9 cellular contexts compared by ENCODE assay signal in the genomic region with DNA sequence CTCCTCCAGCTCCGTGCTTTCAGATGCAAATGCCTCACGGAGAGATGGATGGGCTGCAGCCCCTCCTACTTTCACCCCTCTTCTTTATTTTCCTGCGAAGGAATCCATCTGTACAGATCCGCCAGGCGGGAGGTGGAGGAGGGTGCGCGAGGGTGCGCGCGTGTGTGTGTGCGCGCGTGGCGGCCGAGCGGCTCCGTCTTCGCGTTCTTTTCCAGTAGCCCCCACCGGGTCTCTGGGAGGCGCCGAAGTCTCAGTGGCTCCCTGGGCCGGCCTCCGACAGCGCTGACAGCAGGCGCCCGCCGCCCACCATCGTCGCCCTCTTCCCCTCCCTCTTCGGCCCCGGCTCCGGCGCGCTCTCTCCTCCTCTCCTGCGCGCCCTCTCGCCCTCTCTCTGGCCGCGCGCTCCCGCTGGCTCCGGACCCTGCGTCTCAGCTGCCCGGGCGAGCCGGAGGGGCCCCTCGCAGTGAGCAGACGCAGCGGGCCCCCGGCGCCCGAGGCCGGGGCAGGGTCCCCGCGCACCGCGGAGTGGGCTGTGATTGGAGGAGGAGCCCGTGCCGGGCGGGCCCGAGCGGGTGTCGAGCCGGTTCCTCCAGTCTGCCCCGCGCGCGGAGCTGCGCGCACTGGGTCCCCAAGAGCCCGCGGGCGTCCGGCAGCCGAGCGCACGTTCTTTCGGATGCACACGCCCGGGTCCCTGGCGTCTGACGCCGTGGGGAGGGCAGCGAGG. TPM values are rescaled to one million over a fixed set of nuclear protein-coding genes. Genes with fewer than 3 reads are reported as not detected.
DNase-seq lines count a peak whose midpoint lies in the region; ATAC-seq and TF ChIP-seq lines count a peak whose summit lies in the region.
"Had no signal": no experiment of that assay in that cellular context is flagged by ENCODE, and none has a peak within 500 bp of the region (broad histone marks: within the 10 kb centered on the region; RNA-seq: fewer than 3 reads in every experiment).

A gene with protein sequence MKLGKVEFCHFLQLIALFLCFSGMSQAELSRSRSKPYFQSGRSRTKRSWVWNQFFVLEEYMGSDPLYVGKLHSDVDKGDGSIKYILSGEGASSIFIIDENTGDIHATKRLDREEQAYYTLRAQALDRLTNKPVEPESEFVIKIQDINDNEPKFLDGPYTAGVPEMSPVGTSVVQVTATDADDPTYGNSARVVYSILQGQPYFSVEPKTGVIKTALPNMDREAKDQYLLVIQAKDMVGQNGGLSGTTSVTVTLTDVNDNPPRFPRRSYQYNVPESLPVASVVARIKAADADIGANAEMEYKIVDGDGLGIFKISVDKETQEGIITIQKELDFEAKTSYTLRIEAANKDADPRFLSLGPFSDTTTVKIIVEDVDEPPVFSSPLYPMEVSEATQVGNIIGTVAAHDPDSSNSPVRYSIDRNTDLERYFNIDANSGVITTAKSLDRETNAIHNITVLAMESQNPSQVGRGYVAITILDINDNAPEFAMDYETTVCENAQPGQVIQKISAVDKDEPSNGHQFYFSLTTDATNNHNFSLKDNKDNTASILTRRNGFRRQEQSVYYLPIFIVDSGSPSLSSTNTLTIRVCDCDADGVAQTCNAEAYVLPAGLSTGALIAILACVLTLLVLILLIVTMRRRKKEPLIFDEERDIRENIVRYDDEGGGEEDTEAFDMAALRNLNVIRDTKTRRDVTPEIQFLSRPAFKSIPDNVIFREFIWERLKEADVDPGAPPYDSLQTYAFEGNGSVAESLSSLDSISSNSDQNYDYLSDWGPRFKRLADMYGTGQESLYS (plus strand): TSS at position 592 of the 724 bp plus-strand sequence. CDS start 11,831 bp downstream, outside the sequence.

- intact Hi-C loops in A673 (cut with micrococcal nuclease; ENCODE audit: unreplicated experiment), result loop anchor here (5.0 to 10.0 kb wide), 2 partner anchors 308 to 1646 kb away; no protein-coding TSS in a partner anchor
- intact Hi-C loops in ascending aorta (cut with DNase I), result no loop called here

- H3K36me3 Mint-ChIP-seq in nephron progenitor cell (ENCODE audit: low read depth), result no peaks in the 10 kb centered on the region
- peaks cover 2% of the 10 kb centered on the region for H3K36me3 Mint-ChIP-seq in activated T-cell treated with anti-CD3 and anti-CD28 coated beads, Interleukin-2, amount 50 U/mL, for 24 hours (ENCODE audit: low read depth)

- H3K27ac ChIP-seq in A673 (ENCODE audit: low read depth, low read length, poor library complexity, severe bottlenecking), result no peak within 1 kb of the TSS
- no peak within 1 kb of the TSS for H3K27ac ChIP-seq in ascending aorta
- H3K27ac ChIP-seq: ovary had no signal

- no TSS peak for BruUV-seq in A673 (replicated peaks; lab: Mats Ljungman, UMichigan)

- peaks cover 73% of the 10 kb centered on the region for H3K4me1 Mint-ChIP-seq in nephron progenitor cell
- H3K4me1 Mint-ChIP-seq in activated T-cell treated with anti-CD3 and anti-CD28 coated beads, Interleukin-2, amount 50 U/mL, for 24 hours (ENCODE audit: low read depth), result no peaks in the 10 kb centered on the region

- no peak for ATAC-seq in GM18861 (IDR thresholded peaks at IDR 0.05; ENCODE audit: unreplicated experiment)

- H3K4me1 ChIP-seq in A673 (ENCODE audit: insufficient read depth, low read length, poor library complexity, severe bottlenecking) (peaks cover 17% of the 10 kb centered on the region), ascending aorta (no peaks in the 10 kb centered on the region)

- H3K9me3 ChIP-seq in A673 (ENCODE audit: low read depth, low read length, poor library complexity, severe bottlenecking), result no peaks in the 10 kb centered on the region
- no peaks in the 10 kb centered on the region for H3K9me3 ChIP-seq in MG63
- no peaks in the 10 kb centered on the region for H3K9me3 ChIP-seq in ascending aorta
- H3K9me3 ChIP-seq: ovary had no signal

- H3K36me3 ChIP-seq in A673 (ENCODE audit: insufficient read depth, low read length, poor library complexity, severe bottlenecking) (no peaks in the 10 kb centered on the region), MG63 (no peaks in the 10 kb centered on the region), ascending aorta (no peaks in the 10 kb centered on the region)
- H3K36me3 ChIP-seq: ovary had no signal

- H3K27me3 ChIP-seq in A673 (replicated peaks; ENCODE audit: insufficient read depth, low read depth, low read length, poor library complexity) (peaks cover 8% of the 10 kb centered on the region), MG63 (peaks cover 14% of the 10 kb centered on the region), ascending aorta (no peaks in the 10 kb centered on the region)
- H3K27me3 ChIP-seq: ovary had no signal

- H3K27ac Mint-ChIP-seq in nephron progenitor cell, result peak within 1 kb of the TSS; percentile 40
- no peak within 1 kb of the TSS for H3K27ac Mint-ChIP-seq in activated T-cell treated with anti-CD3 and anti-CD28 coated beads, Interleukin-2, amount 50 U/mL, for 24 hours

- H3K4me3 ChIP-seq in A673 (ENCODE audit: low read depth, low read length, poor library complexity, severe bottlenecking) (peak within 1 kb of the TSS; percentile 65), MG63 (peak within 1 kb of the TSS; percentile 26), ascending aorta (peak within 1 kb of the TSS in 1 of 2 donors; percentile 42)
- H3K4me3 ChIP-seq: ovary had no signal

- no peaks in the 10 kb centered on the region for H3K9me3 Mint-ChIP-seq in nephron progenitor cell
- H3K9me3 Mint-ChIP-seq in activated T-cell treated with anti-CD3 and anti-CD28 coated beads, Interleukin-2, amount 50 U/mL, for 24 hours, result peaks cover 9% of the 10 kb centered on the region

- H3K4me3 Mint-ChIP-seq in nephron progenitor cell, result peak within 1 kb of the TSS; percentile 96
- no peak within 1 kb of the TSS for H3K4me3 Mint-ChIP-seq in activated T-cell treated with anti-CD3 and anti-CD28 coated beads, Interleukin-2, amount 50 U/mL, for 24 hours

- peaks cover 25% of the 10 kb centered on the region for H3K27me3 Mint-ChIP-seq in nephron progenitor cell (ENCODE audit: low read depth, poor library complexity)
- H3K27me3 Mint-ChIP-seq in activated T-cell treated with anti-CD3 and anti-CD28 coated beads, Interleukin-2, amount 50 U/mL, for 24 hours, result peaks cover 25% of the 10 kb centered on the region

- CTCF ChIA-PET in A673 (lab: Charles Lee), result no interaction called here

- DNase-seq in A673 (ENCODE audit: low spot score) (peak; percentile 58), MG63 (peak; percentile 1), cerebellar cortex (ENCODE audit: low spot score) (peak; percentile 41), nephron progenitor cell (peak; percentile 76), CD1c-positive myeloid dendritic cell (ENCODE audit: extremely low spot score) (no peak), ascending aorta (ENCODE audit: low spot score in 2 of 2) (no peak)
- DNase-seq in activated T-cell treated with anti-CD3 and anti-CD28 coated beads, Interleukin-2, amount 50 U/mL, for 24 hours, result no peak

- no peak for TF ChIP-seq CTCF in A673 (conservative IDR thresholded peaks at IDR 0.05; ENCODE audit: low read depth, low read length)
- TF ChIP-seq CTCF in nephron progenitor cell (IDR thresholded peaks at IDR 0.05), result no peak
- no peak for TF ChIP-seq CTCF in ascending aorta (IDR thresholded peaks at IDR 0.05)

- POLR2A ChIA-PET in A673 (lab: Charles Lee; ENCODE audit: low non-redundant PET), result interaction anchor here (0.7 kb wide), 1 partner anchor 350 kb away, joined by 9 read pairs; no protein-coding TSS in a partner anchor

RNA-seq across cellular contexts. Expression of the gene that starts here (rescaled TPM):
- total RNA-seq in A673 (2021) (2.1 and 2.3 TPM in 2 replicates), ascending aorta (not detected)
- not detected in 2 replicates for total RNA-seq in MG63 (2014; rRNA removed; shearing (Covaris generic); ENCODE audit: low replicate concordance)

Comparison
In these comparisons a context has a peak if more than half of its experiments do, and no peak if none do; other contexts are left out.
1. Peak in DNase-seq and H3K4me3 ChIP-seq in MG63; RNA of the gene not detected or under 1 TPM.
2. DNase-seq: peak in A673 (single experiment), cerebellar cortex (single experiment) and nephron progenitor cell (single experiment); none in activated T-cell treated with anti-CD3 and anti-CD28 coated beads, Interleukin-2, amount 50 U/mL, for 24 hours (single experiment), CD1c-positive myeloid dendritic cell (single experiment) and ascending aorta (0 of 2).